32 cellular contexts compared by ENCODE assay signal in the genomic region with DNA sequence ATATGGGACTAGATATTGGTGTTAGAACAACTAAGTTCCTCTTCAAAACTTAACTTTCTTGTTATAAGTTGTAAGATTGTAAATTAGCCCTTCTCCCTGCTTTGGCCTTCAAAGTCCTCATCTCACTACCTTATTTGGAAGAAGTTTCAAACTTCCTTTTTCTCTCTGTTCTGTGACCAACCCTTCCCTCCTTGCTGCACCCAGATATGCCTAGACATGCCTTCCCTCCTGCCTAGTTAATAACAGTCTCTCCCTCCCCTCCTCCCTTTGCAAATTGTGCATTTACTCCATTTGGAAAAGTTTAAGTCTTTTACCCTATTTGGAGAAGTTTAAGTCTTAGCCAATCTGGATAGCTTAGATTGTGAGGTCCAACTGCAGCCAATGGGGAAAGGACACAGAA. TPM values are rescaled to one million over a fixed set of nuclear protein-coding genes. Genes with fewer than 3 reads are reported as not detected.
A peak's percentile ranks its signal among the peaks of the same experiment; 100 is the strongest.
DNase-seq lines count a peak whose midpoint lies in the region; ATAC-seq, FAIRE-seq and TF ChIP-seq lines count a peak whose summit lies in the region.
"Had no signal": no experiment of that assay in that cellular context is flagged by ENCODE, and none has a peak within 500 bp of the region (broad histone marks: within the 10 kb centered on the region; RNA-seq: fewer than 3 reads in every experiment).

No MANE protein-coding gene starts in this region.

- no peak overlapping the region for H3K27ac ChIP-seq in astrocyte (ENCODE audit: low read depth, low read length)
- H3K27ac ChIP-seq in gastrocnemius medialis: no peak overlapping the region
- H3K27ac ChIP-seq: 22Rv1, tibial nerve had no signal

- H3K27me3 ChIP-seq in astrocyte (ENCODE audit: insufficient read depth, low read length) (no peaks in the 10 kb centered on the region), gastrocnemius medialis (no peaks in the 10 kb centered on the region)
- H3K27me3 ChIP-seq: tibial nerve had no signal

- peak overlapping the region; percentile 41 for H3K27ac Mint-ChIP-seq in astrocyte (ENCODE audit: unreplicated experiment)
- peak overlapping the region; percentile 54 for H3K27ac Mint-ChIP-seq in type B pancreatic cell
- no peak overlapping the region for H3K27ac Mint-ChIP-seq in T-helper 17 cell
- H3K27ac Mint-ChIP-seq: activated naive CD4-positive, alpha-beta T cell treated with anti-CD3 and anti-CD28 coated beads, Interleukin-2, amount 10 ng/mL, durations not matched to agents 7 days and 5 days; endodermal cell; progenitor cell of endocrine pancreas; stimulated activated naive CD8-positive, alpha-beta T cell treated with anti-CD3 and anti-CD28 coated beads, Interleukin-15, amount 100 ng/mL, for 72 hours had no signal

- H3K4me3 ChIP-seq in NB4 (ENCODE audit: low read depth, low read length): no peak overlapping the region
- no peak overlapping the region for H3K4me3 ChIP-seq in astrocyte (ENCODE audit: insufficient read depth, low read depth, low read length)
- H3K4me3 ChIP-seq in gastrocnemius medialis: no peak overlapping the region
- H3K4me3 ChIP-seq: tibial nerve had no signal

- no peaks in the 10 kb centered on the region for H3K79me2 ChIP-seq in astrocyte (ENCODE audit: insufficient read depth, low read length)

- no peak overlapping the region for H2AFZ ChIP-seq in astrocyte (ENCODE audit: low read depth, low read length)

- H3K4me2 ChIP-seq in astrocyte (ENCODE audit: low read length): no peak overlapping the region

- H3K9me3 ChIP-seq in astrocyte (ENCODE audit: insufficient read depth, low read depth, low read length) (no peaks in the 10 kb centered on the region), T-helper 17 cell (ENCODE audit: control insufficient read depth, low read length, poor library complexity, severe bottlenecking) (no peaks in the 10 kb centered on the region), gastrocnemius medialis (no peaks in the 10 kb centered on the region)
- H3K9me3 ChIP-seq: tibial nerve had no signal

- H3K36me3 Mint-ChIP-seq in astrocyte (ENCODE audit: low read depth, unreplicated experiment): peaks cover 4% of the 10 kb centered on the region
- H3K36me3 Mint-ChIP-seq in type B pancreatic cell: no peaks in the 10 kb centered on the region
- no peaks in the 10 kb centered on the region for H3K36me3 Mint-ChIP-seq in T-helper 17 cell (ENCODE audit: low read depth)

- no peak for TF ChIP-seq POLR2A in NB4 (IDR thresholded peaks at IDR 0.05; ENCODE audit: extremely low read depth, insufficient read length)
- TF ChIP-seq POLR2A in gastrocnemius medialis (IDR thresholded peaks at IDR 0.05): no peak

- H4K20me1 ChIP-seq in astrocyte (ENCODE audit: insufficient read depth, low read length): no peaks in the 10 kb centered on the region

- in situ Hi-C loops in gastrocnemius medialis (cut with MboI; ENCODE audit: low sequenced_read_pairs in 4 of 4): no loop called here

- H3K9me3 Mint-ChIP-seq in astrocyte (ENCODE audit: unreplicated experiment) (peaks cover 10% of the 10 kb centered on the region), type B pancreatic cell (no peaks in the 10 kb centered on the region)

- H3K27me3 Mint-ChIP-seq in astrocyte (ENCODE audit: low read depth, unreplicated experiment) (no peaks in the 10 kb centered on the region), type B pancreatic cell (peaks cover 2% of the 10 kb centered on the region), T-helper 17 cell (no peaks in the 10 kb centered on the region)
- H3K27me3 Mint-ChIP-seq: progenitor cell of endocrine pancreas had no signal

- H3K4me3 Mint-ChIP-seq in astrocyte (ENCODE audit: unreplicated experiment) (no peak overlapping the region), type B pancreatic cell (no peak overlapping the region), T-helper 17 cell (no peak overlapping the region)
- H3K4me3 Mint-ChIP-seq: activated naive CD4-positive, alpha-beta T cell treated with anti-CD3 and anti-CD28 coated beads, Interleukin-2, amount 10 ng/mL, durations not matched to agents 7 days and 5 days; endodermal cell; stimulated activated naive CD8-positive, alpha-beta T cell treated with anti-CD3 and anti-CD28 coated beads, Interleukin-15, amount 100 ng/mL, for 72 hours had no signal

- no peak overlapping the region for H3K9ac ChIP-seq in astrocyte (ENCODE audit: low read length)

- no peak for FAIRE-seq in astrocyte (lab: Jason Lieb, UNC)
- FAIRE-seq: H54 had no signal

- DNase-seq in NOMO-1 treated with DMSO at 0.1 percent for 48 hours (lab: John Stamatoyannopoulos, UW; ENCODE audit: unreplicated experiment): peak; percentile 44
- no peak for DNase-seq in NOMO-1 treated with dmso at 0.1 percent for 144 hours (lab: John Stamatoyannopoulos, UW; ENCODE audit: unreplicated experiment)
- DNase-seq in NB4 (ENCODE audit: low read depth): peak; percentile 20
- DNase-seq in astrocyte (ENCODE audit: low read depth): no peak
- no peak for DNase-seq in type B pancreatic cell (ENCODE audit: extremely low spot score, unreplicated experiment)
- DNase-seq in T-helper 17 cell: no peak
- no peak for DNase-seq in gastrocnemius medialis
- DNase-seq: activated CD4-positive, alpha-beta T cell treated with anti-CD3 and anti-CD28 coated beads for 4 hours; activated naive CD4-positive, alpha-beta T cell treated with anti-CD3 and anti-CD28 coated beads, Interleukin-2, amount 10 ng/mL, durations not matched to agents 7 days and 5 days; activated T-cell treated with anti-CD3 and anti-CD28 coated beads, Interleukin-2, amount 50 U/mL, for 48 hours; amygdala; cortex of kidney; endodermal cell; GF-D8; glutamatergic neuron; left colon; mesenchymal stem cell; NCI-H1417; NCI-H2081; NCI-H226; NCI-H748 treated with DMSO at 0.1 percent for 48 hours; SHP77 treated with DMSO at 0.1 percent for 48 hours; stimulated activated naive CD8-positive, alpha-beta T cell treated with anti-CD3 and anti-CD28 coated beads, Interleukin-15, amount 100 ng/mL, for 72 hours; T-helper 1 cell had no signal

- intact Hi-C loops in gastrocnemius medialis (cut with DNase I; ENCODE audit: low total_unique reads): no loop called here

- H3K36me3 ChIP-seq in astrocyte (ENCODE audit: insufficient read depth, low read length) (no peaks in the 10 kb centered on the region), gastrocnemius medialis (no peaks in the 10 kb centered on the region)
- H3K36me3 ChIP-seq: tibial nerve had no signal

- TF ChIP-seq CTCF in NB4 (IDR thresholded peaks at IDR 0.05; ENCODE audit: low read depth, low read length) (no peak), astrocyte (IDR thresholded peaks at IDR 0.05; ENCODE audit: insufficient read depth, low read depth, low read length) (no peak), type B pancreatic cell (conservative IDR thresholded peaks at IDR 0.05) (no peak), gastrocnemius medialis (IDR thresholded peaks at IDR 0.05 in 4 of 5, conservative IDR thresholded peaks at IDR 0.05 in 1 of 5) (no peak)

- ATAC-seq in T-helper 17 cell: no peak
- no peak for ATAC-seq in gastrocnemius medialis
- no peak for ATAC-seq in GM18873 (IDR thresholded peaks at IDR 0.05; ENCODE audit: low FRiP score, unreplicated experiment)
- ATAC-seq: left colon; stimulated activated naive CD8-positive, alpha-beta T cell treated with anti-CD3 and anti-CD28 coated beads, Interleukin-15, amount 100 ng/mL, for 72 hours had no signal

- H3K4me1 ChIP-seq in astrocyte (ENCODE audit: insufficient read depth, low read length) (no peaks in the 10 kb centered on the region), gastrocnemius medialis (no peaks in the 10 kb centered on the region)

- H3K4me1 Mint-ChIP-seq in astrocyte (ENCODE audit: low read depth, unreplicated experiment): peaks cover 6% of the 10 kb centered on the region
- peaks cover 3% of the 10 kb centered on the region for H3K4me1 Mint-ChIP-seq in type B pancreatic cell (ENCODE audit: unreplicated experiment)
- H3K4me1 Mint-ChIP-seq in T-helper 17 cell: peaks cover 2% of the 10 kb centered on the region
- H3K4me1 Mint-ChIP-seq: endodermal cell; stimulated activated naive CD8-positive, alpha-beta T cell treated with anti-CD3 and anti-CD28 coated beads, Interleukin-15, amount 100 ng/mL, for 72 hours had no signal

RNA-seq across cellular contexts. Expression of gene OR52K2, which starts 4.9 kb away (rescaled TPM):
- 0.23 TPM in 1 of 2 replicates, not detected in the other for total RNA-seq in astrocyte
- total RNA-seq in type B pancreatic cell (ENCODE audit: low replicate concordance): not detected in 2 replicates
- total RNA-seq in T-helper 17 cell: not detected
- total RNA-seq in gastrocnemius medialis: not detected
- total RNA-seq: activated CD8-positive, alpha-beta memory T cell treated with anti-CD3 and anti-CD28 coated beads for 36 hours; cardiac septum; endodermal cell; left colon; LHCN-M2; progenitor cell of endocrine pancreas; tibial nerve had no signal

RNA-seq across cellular contexts. Expression of gene OR52K1, which starts 28.4 kb away (rescaled TPM):
- 0.14 and 0.20 TPM in 2 replicates for total RNA-seq in astrocyte
- total RNA-seq in type B pancreatic cell (ENCODE audit: low replicate concordance): not detected in 2 replicates
- not detected for total RNA-seq in T-helper 17 cell
- total RNA-seq in gastrocnemius medialis: not detected
- total RNA-seq: activated CD8-positive, alpha-beta memory T cell treated with anti-CD3 and anti-CD28 coated beads for 36 hours; cardiac septum; endodermal cell; left colon; LHCN-M2; progenitor cell of endocrine pancreas; tibial nerve had no signal

Comparison
In these comparisons a context has a peak if more than half of its experiments do, and no peak if none do; other contexts are left out.
1. DNase-seq: peak in NOMO-1 treated with DMSO at 0.1 percent for 48 hours (single experiment) and NB4 (single experiment); none in NOMO-1 treated with dmso at 0.1 percent for 144 hours (single experiment), astrocyte (single experiment), type B pancreatic cell (single experiment), T-helper 17 cell (0 of 3) and gastrocnemius medialis (0 of 2).